ENCODE assay signal across 1 cellular context in genomic region chr5:54807421-54807820, GRCh38.
TF ChIP-seq lines count a peak whose summit lies in the region.

No MANE protein-coding gene starts in this region.

TF ChIP-seq in HepG2, 621 proteins besides CTCF, POLR2A, EP300 and RAD21 (continued from another document):
- no peak for TF ChIP-seq ZNF687 (CRISPR knock-in tag; IDR thresholded peaks at IDR 0.05)
- TF ChIP-seq ARID5B (CRISPR knock-in tag; IDR thresholded peaks at IDR 0.05): no peak
- no peak for TF ChIP-seq WIZ (CRISPR knock-in tag; IDR thresholded peaks at IDR 0.05)
- TF ChIP-seq TFDP2 (CRISPR knock-in tag; IDR thresholded peaks at IDR 0.05): no peak
- no peak for TF ChIP-seq ZBTB25 (CRISPR knock-in tag; IDR thresholded peaks at IDR 0.05)
- no peak for TF ChIP-seq ZSCAN5A (CRISPR knock-in tag; IDR thresholded peaks at IDR 0.05; ENCODE audit: borderline replicate concordance)
TF ChIP-seq in HepG2: peak in this region for 0.
